ENCODE assay signal across 1 cellular context in genomic region chr13:48066310-48066989, GRCh38.
TF ChIP-seq lines count a peak whose summit lies in the region.

No MANE protein-coding gene starts in this region.

TF ChIP-seq in HepG2, 621 proteins besides CTCF, POLR2A, EP300 and RAD21:
- TF ChIP-seq ZFP41 (CRISPR knock-in tag; IDR thresholded peaks at IDR 0.05; ENCODE audit: borderline replicate concordance), result no peak
- peak; percentile 56 for TF ChIP-seq RBM22 (optimal IDR thresholded peaks at IDR 0.05; ENCODE audit: low read length)
- peak; percentile 36; the same call in 1 of the 2 replicates for TF ChIP-seq ZMYM4 (CRISPR knock-in tag; IDR thresholded peaks at IDR 0.05)
- peak; percentile 99 for TF ChIP-seq TP53 (CRISPR knock-in tag; conservative IDR thresholded peaks at IDR 0.05)
- peak; percentile 96 for TF ChIP-seq ZNF432 (CRISPR knock-in tag; IDR thresholded peaks at IDR 0.05; ENCODE audit: borderline replicate concordance)
TF ChIP-seq in HepG2: peak in this region for 4.
